ENCODE assay signal across 33 cellular contexts in genomic region chr1:5970623-5971273, GRCh38. TPM values are rescaled to one million over a fixed set of nuclear protein-coding genes. Genes with fewer than 3 reads are reported as not detected.
A peak's percentile ranks its signal among the peaks of the same experiment; 100 is the strongest.
DNase-seq lines count a peak whose midpoint lies in the region; ATAC-seq, FAIRE-seq and TF ChIP-seq lines count a peak whose summit lies in the region.
"Had no signal": no experiment of that assay in that cellular context is flagged by ENCODE, and none has a peak within 500 bp of the region (broad histone marks: within the 10 kb centered on the region; RNA-seq: fewer than 3 reads in every experiment).

No MANE protein-coding gene starts in this region.

- H3K4me3 Mint-ChIP-seq in GM23338: no peak overlapping the region
- H3K4me3 Mint-ChIP-seq in CD4-positive, alpha-beta memory T cell: no peak overlapping the region
- H3K4me3 Mint-ChIP-seq: activated B cell treated with CpG ODN at 0.5 μM for 24 hours; activated CD4-positive, alpha-beta T cell treated with anti-CD3 and anti-CD28 coated beads, Interleukin-2, amount 10 ng/mL, durations not matched to agents 7 days and 5 days; activated naive CD8-positive, alpha-beta T cell treated with anti-CD3 and anti-CD28 coated beads for 36 hours; B cell; CD8-positive, alpha-beta memory T cell; immature natural killer cell had no signal

- H3K27me3 ChIP-seq in GM23338 (ENCODE audit: insufficient read depth) (no peaks in the 10 kb centered on the region), endocrine pancreas (ENCODE audit: control insufficient read depth, insufficient read depth, low read length) (no peaks in the 10 kb centered on the region), pancreas (no peaks in the 10 kb centered on the region)
- H3K27me3 ChIP-seq in CD4-positive, alpha-beta memory T cell (ENCODE audit: insufficient read depth, low read length): no peaks in the 10 kb centered on the region
- H3K27me3 ChIP-seq: left lung, right lobe of liver, tibial artery had no signal

- H3K4me2 ChIP-seq in GM23338: no peak overlapping the region

- H3K4me3 ChIP-seq in GM23338: no peak overlapping the region
- peak overlapping the region; percentile 44 for H3K4me3 ChIP-seq in endocrine pancreas (ENCODE audit: control insufficient read depth, insufficient read depth, low read length)
- no peak overlapping the region for H3K4me3 ChIP-seq in pancreas
- H3K4me3 ChIP-seq in CD4-positive, alpha-beta memory T cell (ENCODE audit: low read length in 2 of 2): no peak overlapping the region
- H3K4me3 ChIP-seq: HAP-1, left lung, prostate gland, right lobe of liver, tibial artery had no signal

- no peaks in the 10 kb centered on the region for H3F3A ChIP-seq in GM23338 (replicated peaks; ENCODE audit: low read depth)

- peak overlapping the region; percentile 71; the same call in 1 of the 2 replicates for H3K27ac Mint-ChIP-seq in GM23338
- H3K27ac Mint-ChIP-seq in CD4-positive, alpha-beta memory T cell: no peak overlapping the region
- H3K27ac Mint-ChIP-seq: activated B cell treated with CpG ODN at 0.5 μM for 24 hours; activated CD4-positive, alpha-beta T cell treated with anti-CD3 and anti-CD28 coated beads, Interleukin-2, amount 10 ng/mL, durations not matched to agents 7 days and 5 days; activated naive CD8-positive, alpha-beta T cell treated with anti-CD3 and anti-CD28 coated beads for 36 hours; B cell; immature natural killer cell had no signal

- TF ChIP-seq CTCF in GM23338 (conservative IDR thresholded peaks at IDR 0.05; ENCODE audit: low read depth in 2 of 2) (no peak), pancreas (IDR thresholded peaks at IDR 0.05) (no peak)

- no peaks in the 10 kb centered on the region for H3K9me3 Mint-ChIP-seq in GM23338
- peaks cover 0 to 2% (median 0%) of the 10 kb centered on the region in 8 donors for H3K9me3 Mint-ChIP-seq in CD4-positive, alpha-beta memory T cell
- H3K9me3 Mint-ChIP-seq: activated B cell treated with CpG ODN at 0.5 μM for 24 hours; activated CD4-positive, alpha-beta T cell treated with anti-CD3 and anti-CD28 coated beads, Interleukin-2, amount 10 ng/mL, durations not matched to agents 7 days and 5 days; activated naive CD8-positive, alpha-beta T cell treated with anti-CD3 and anti-CD28 coated beads for 36 hours; CD8-positive, alpha-beta memory T cell; immature natural killer cell had no signal

- peaks cover 2% of the 10 kb centered on the region; the same call in 1 of the 2 replicates for H4K20me1 ChIP-seq in GM23338 (replicated peaks; ENCODE audit: insufficient read depth)

- peaks cover 12% of the 10 kb centered on the region for H3K4me1 Mint-ChIP-seq in GM23338
- H3K4me1 Mint-ChIP-seq in CD4-positive, alpha-beta memory T cell: peaks cover 0 to 6% (median 0%) of the 10 kb centered on the region in 4 donors
- H3K4me1 Mint-ChIP-seq: activated B cell treated with CpG ODN at 0.5 μM for 24 hours; activated CD4-positive, alpha-beta T cell treated with anti-CD3 and anti-CD28 coated beads, Interleukin-2, amount 10 ng/mL, durations not matched to agents 7 days and 5 days; B cell; CD8-positive, alpha-beta memory T cell; immature natural killer cell had no signal

- intact Hi-C loops in pancreas (cut with DNase I): loop anchor here in 1 of 3 donors (10.0 kb wide), 1 partner anchor 456 kb away; no protein-coding TSS in a partner anchor
- intact Hi-C loops in CD4-positive, alpha-beta memory T cell (cut with micrococcal nuclease): loop anchor here (10.0 kb wide), 1 partner anchor 54 kb away; no protein-coding TSS in a partner anchor

- no peak for DNase-seq in GM23338 (ENCODE audit: low spot score)
- DNase-seq in NCI-H2227 (lab: John Stamatoyannopoulos, UW; ENCODE audit: unreplicated experiment): peak; percentile 90
- peak in 2 of 6 donors; percentile 44 to 45 for DNase-seq in pancreas
- no peak for DNase-seq in activated T-cell treated with anti-CD3 and anti-CD28 coated beads, Interleukin-2, amount 50 U/mL, for 1 hour
- no peak for DNase-seq in left lobe of liver (ENCODE audit: low spot score)
- DNase-seq in CD4-positive, alpha-beta memory T cell: no peak
- DNase-seq: activated B cell treated with CpG ODN at 0.5 μM for 24 hours; activated CD4-positive, alpha-beta T cell treated with anti-CD3 and anti-CD28 coated beads, Interleukin-2, amount 10 ng/mL, durations not matched to agents 7 days and 5 days; activated gamma-delta T cell; activated naive CD8-positive, alpha-beta T cell treated with anti-CD3 and anti-CD28 coated beads for 36 hours; anterior cingulate cortex; CD8-positive, alpha-beta memory T cell; DMS 273 treated with DMSO at 0.1 percent for 48 hours; immature natural killer cell; mesenchymal stem cell; NCI-H187; NCI-H226; NCI-H526 treated with DMSO at 0.1 percent for 48 hours; right lobe of liver; stimulated activated CD4-positive, alpha-beta T cell treated with anti-CD3 and anti-CD28 coated beads, Interleukin-12 subunit alpha, Interleukin-12 subunit beta, amount 100 ng/mL, for 4 hours; stimulated activated CD4-positive, alpha-beta T cell treated with anti-CD3 and anti-CD28 coated beads, Interleukin-2, amount 100 ng/mL, for 48 hours; T-helper 9 cell had no signal

- H3K27me3 Mint-ChIP-seq in GM23338 (ENCODE audit: insufficient read depth, low read depth, poor library complexity): peaks cover 6% of the 10 kb centered on the region
- H3K27me3 Mint-ChIP-seq in CD4-positive, alpha-beta memory T cell: no peaks in the 10 kb centered on the region
- H3K27me3 Mint-ChIP-seq: activated B cell treated with CpG ODN at 0.5 μM for 24 hours; activated CD4-positive, alpha-beta T cell treated with anti-CD3 and anti-CD28 coated beads, Interleukin-2, amount 10 ng/mL, durations not matched to agents 7 days and 5 days; activated naive CD8-positive, alpha-beta T cell treated with anti-CD3 and anti-CD28 coated beads for 36 hours; B cell; CD8-positive, alpha-beta memory T cell had no signal

- H3K9ac ChIP-seq in endocrine pancreas (ENCODE audit: control insufficient read depth, insufficient read depth, low read length): no peak overlapping the region

- ATAC-seq in GM23338: peak; percentile 18; the same call in 2 of the 3 replicates
- ATAC-seq in pancreas: peak; percentile 75 to 88 (median 80)
- ATAC-seq in left lobe of liver: no peak
- ATAC-seq in GM19467 (IDR thresholded peaks at IDR 0.05; ENCODE audit: unreplicated experiment): no peak
- ATAC-seq: left lung, right lobe of liver had no signal

- CTCF ChIA-PET in CD4-positive, alpha-beta memory T cell (lab: Charles Lee; ENCODE audit: partially characterized antibody): no interaction called here

- H3K9me2 ChIP-seq in GM23338 (ENCODE audit: insufficient read depth): no peaks in the 10 kb centered on the region

- H3K36me3 Mint-ChIP-seq in GM23338 (ENCODE audit: low read depth): peaks cover 6% of the 10 kb centered on the region
- H3K36me3 Mint-ChIP-seq in CD4-positive, alpha-beta memory T cell: peaks cover 9% of the 10 kb centered on the region in 2 donors

- POLR2A ChIA-PET in CD4-positive, alpha-beta memory T cell (lab: Charles Lee; ENCODE audit: partially characterized antibody): no interaction called here

- H2AFZ ChIP-seq in GM23338: no peak overlapping the region

- no peak for FAIRE-seq in pancreas (lab: Jason Lieb, UNC)
- FAIRE-seq: colon, GM12892, RCC 7860 had no signal

- H3K36me3 ChIP-seq in GM23338 (ENCODE audit: insufficient read depth): no peaks in the 10 kb centered on the region
- no peaks in the 10 kb centered on the region for H3K36me3 ChIP-seq in endocrine pancreas (ENCODE audit: control insufficient read depth, insufficient read depth, low read length)
- H3K36me3 ChIP-seq in pancreas: no peaks in the 10 kb centered on the region
- no peaks in the 10 kb centered on the region for H3K36me3 ChIP-seq in CD4-positive, alpha-beta memory T cell (ENCODE audit: insufficient read depth, low read length)
- H3K36me3 ChIP-seq: right lobe of liver had no signal

- H3K9me3 ChIP-seq in endocrine pancreas (ENCODE audit: control insufficient read depth, low read length): no peaks in the 10 kb centered on the region
- H3K9me3 ChIP-seq in pancreas: no peaks in the 10 kb centered on the region
- no peaks in the 10 kb centered on the region for H3K9me3 ChIP-seq in CD4-positive, alpha-beta memory T cell (ENCODE audit: control insufficient read depth in 1 of 2, low read length in 2 of 2)
- H3K9me3 ChIP-seq: HAP-1, left lung, prostate gland, right lobe of liver, tibial artery had no signal

- H3K27ac ChIP-seq in GM23338 (ENCODE audit: low read depth): peak overlapping the region; percentile 45; the same call in 1 of the 2 replicates
- peak overlapping the region in 3 of 4 donors; percentile 7 to 46 (median 44) for H3K27ac ChIP-seq in pancreas
- H3K27ac ChIP-seq in CD4-positive, alpha-beta memory T cell (ENCODE audit: low read depth, low read length): no peak overlapping the region
- H3K27ac ChIP-seq: epithelial cell of prostate, left lung, prostate gland, right lobe of liver, tibial artery had no signal

- H3K79me2 ChIP-seq in GM23338 (replicated peaks; ENCODE audit: insufficient read depth): peaks cover 3% of the 10 kb centered on the region; the same call in 1 of the 2 replicates

- H3K4me1 ChIP-seq in GM23338 (ENCODE audit: insufficient read depth) (no peaks in the 10 kb centered on the region; the same call in 1 of the 2 replicates), endocrine pancreas (ENCODE audit: control insufficient read depth, insufficient read depth, low read length) (peaks cover 7% of the 10 kb centered on the region), pancreas (peaks cover 7 to 16% (median 9%) of the 10 kb centered on the region in 3 donors)
- no peaks in the 10 kb centered on the region for H3K4me1 ChIP-seq in CD4-positive, alpha-beta memory T cell (ENCODE audit: insufficient read depth, low read length)
- H3K4me1 ChIP-seq: HAP-1, prostate gland, right lobe of liver, tibial artery had no signal

- WGBS in pancreas, 2 donors: 18 to 19% methylated on average over 13 of the region's 13 CpGs

RNA-seq across cellular contexts. Expression of gene NPHP4, which starts 21.5 kb away (rescaled TPM):
- total RNA-seq in GM23338 (2014; rRNA removed; shearing (Covaris generic)): 8.6 and 12.4 TPM in 2 replicates
- polyA plus RNA-seq in GM23338 (2016; fragmentation: Nextera tagmentation; extraction: Ambion mirVana): 2.4 and 2.5 TPM in 2 replicates
- 1 to 10 TPM; 4.0 to 8.3 (median 4.8) TPM for total RNA-seq in pancreas
- 1 to 10 TPM; 7.6 to 9.7 TPM for polyA plus RNA-seq in pancreas
- 4.5 TPM for total RNA-seq in left lobe of liver
- total RNA-seq in CD4-positive, alpha-beta memory T cell: 1 to 10 TPM; 7.6 to 9.6 TPM
- polyA plus RNA-seq in CD4-positive, alpha-beta memory T cell: 1 to 10 TPM; 1.0 to 1.1 TPM

Comparison
In these comparisons a context has a peak if more than half of its experiments do, and no peak if none do; other contexts are left out.
1. ATAC-seq: peak in GM23338 (single experiment) and pancreas (4 of 4); none in left lobe of liver (single experiment) and GM19467 (single experiment).